11 cellular contexts compared by ENCODE assay signal in the genomic region with DNA sequence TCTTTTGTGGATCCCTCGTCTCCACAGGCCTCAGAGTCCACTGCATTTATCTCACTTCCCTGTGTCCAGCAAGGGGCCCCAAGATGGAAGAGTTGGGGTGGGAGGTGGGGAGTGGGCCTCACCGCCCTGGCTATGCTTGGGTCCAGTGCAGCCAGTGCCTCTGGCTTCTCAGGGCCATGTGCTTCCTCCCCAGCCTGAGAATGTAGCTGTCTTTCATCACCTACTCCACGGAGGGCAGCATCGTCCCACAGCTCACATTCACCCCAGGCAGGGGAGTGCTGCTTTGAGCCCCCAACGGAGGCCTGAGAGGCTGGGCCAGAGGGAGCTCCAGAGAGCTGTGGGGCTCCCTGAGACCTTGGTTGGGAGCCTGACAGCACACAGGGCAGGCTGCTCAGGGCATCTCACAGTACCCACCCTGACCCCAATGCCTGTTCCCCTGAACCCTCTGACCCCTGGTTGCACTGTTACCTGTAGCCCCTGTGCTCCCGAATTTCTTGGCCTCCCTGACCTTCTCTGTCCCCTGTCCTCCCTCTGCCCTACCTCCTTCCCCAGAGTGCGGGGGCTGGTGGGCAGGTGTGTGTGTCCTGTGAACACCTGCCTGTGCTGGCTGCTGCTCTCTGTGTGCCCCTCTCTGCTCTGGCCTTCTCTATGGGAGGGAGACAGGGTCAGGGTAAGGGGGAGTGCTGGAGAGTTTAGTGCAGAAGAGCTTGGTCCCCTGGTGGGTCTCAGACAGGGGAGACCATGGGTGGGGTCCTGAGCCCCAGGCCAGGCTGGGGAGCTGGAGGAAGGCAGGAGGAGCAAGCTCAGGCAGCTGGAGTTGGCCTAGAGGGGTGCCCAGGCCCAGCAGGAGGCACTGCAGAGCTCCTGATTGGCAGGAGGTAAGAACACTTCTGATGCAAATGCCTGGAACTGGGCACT. TPM values are rescaled to one million over a fixed set of nuclear protein-coding genes. Genes with fewer than 3 reads are reported as not detected.
DNase-seq lines count a peak whose midpoint lies in the region; ATAC-seq and TF ChIP-seq lines count a peak whose summit lies in the region.
"Had no signal": no experiment of that assay in that cellular context is flagged by ENCODE, and none has a peak within 500 bp of the region (broad histone marks: within the 10 kb centered on the region; RNA-seq: fewer than 3 reads in every experiment).

No MANE protein-coding gene starts in this region.

- no peaks in the 10 kb centered on the region for H3K27me3 ChIP-seq in SJSA1 (replicated peaks)

- no peaks in the 10 kb centered on the region for H3K9me3 ChIP-seq in SJSA1 (replicated peaks)

- no peaks in the 10 kb centered on the region for H3K36me3 Mint-ChIP-seq in activated CD8-positive, alpha-beta memory T cell treated with anti-CD3 and anti-CD28 coated beads, Interleukin-2, amount 10 ng/mL, durations not matched to agents 7 days and 5 days
- H3K36me3 Mint-ChIP-seq in type B pancreatic cell: no peaks in the 10 kb centered on the region
- H3K36me3 Mint-ChIP-seq: stimulated activated naive B cell treated with anti-CD40 and anti-IgM and Interleukin-4, amounts not matched to agents 10 μg/mL and 1 μg/mL and 100 μg/mL, for 72 hours had no signal

- no peak for ATAC-seq in activated CD8-positive, alpha-beta memory T cell treated with anti-CD3 and anti-CD28 coated beads, Interleukin-2, amount 10 ng/mL, durations not matched to agents 7 days and 5 days
- no peak for ATAC-seq in HG03469 (IDR thresholded peaks at IDR 0.05; ENCODE audit: unreplicated experiment)
- ATAC-seq in GM19351 (IDR thresholded peaks at IDR 0.05; ENCODE audit: unreplicated experiment): no peak

- peaks cover 9% of the 10 kb centered on the region for H3K27me3 Mint-ChIP-seq in activated CD8-positive, alpha-beta memory T cell treated with anti-CD3 and anti-CD28 coated beads, Interleukin-2, amount 10 ng/mL, durations not matched to agents 7 days and 5 days
- H3K27me3 Mint-ChIP-seq in type B pancreatic cell: no peaks in the 10 kb centered on the region

- no peaks in the 10 kb centered on the region for H3K9me3 Mint-ChIP-seq in activated CD8-positive, alpha-beta memory T cell treated with anti-CD3 and anti-CD28 coated beads, Interleukin-2, amount 10 ng/mL, durations not matched to agents 7 days and 5 days (ENCODE audit: low read depth)
- H3K9me3 Mint-ChIP-seq in type B pancreatic cell: peaks cover under 1% of the 10 kb centered on the region
- H3K9me3 Mint-ChIP-seq: activated T-cell treated with anti-CD3 and anti-CD28 coated beads, Interleukin-2, amount 50 U/mL, for 24 hours; stimulated activated naive B cell treated with anti-CD40 and anti-IgM and Interleukin-4, amounts not matched to agents 10 μg/mL and 1 μg/mL and 100 μg/mL, for 72 hours had no signal

- H3K4me3 Mint-ChIP-seq in activated CD8-positive, alpha-beta memory T cell treated with anti-CD3 and anti-CD28 coated beads, Interleukin-2, amount 10 ng/mL, durations not matched to agents 7 days and 5 days: no peak overlapping the region
- peak overlapping the region; percentile 56 for H3K4me3 Mint-ChIP-seq in type B pancreatic cell
- H3K4me3 Mint-ChIP-seq: activated T-cell treated with anti-CD3 and anti-CD28 coated beads, Interleukin-2, amount 50 U/mL, for 24 hours; stimulated activated naive B cell treated with anti-CD40 and anti-IgM and Interleukin-4, amounts not matched to agents 10 μg/mL and 1 μg/mL and 100 μg/mL, for 72 hours had no signal

- CTCF ChIA-PET in activated CD8-positive, alpha-beta memory T cell treated with anti-CD3 and anti-CD28 coated beads, Interleukin-2, amount 10 ng/mL, durations not matched to agents 7 days and 5 days (lab: Charles Lee): no interaction called here

- peak overlapping the region; percentile 78 for H3K27ac ChIP-seq in SJSA1

- H3K27ac Mint-ChIP-seq in activated CD8-positive, alpha-beta memory T cell treated with anti-CD3 and anti-CD28 coated beads, Interleukin-2, amount 10 ng/mL, durations not matched to agents 7 days and 5 days: no peak overlapping the region
- H3K27ac Mint-ChIP-seq in type B pancreatic cell: peak overlapping the region; percentile 81
- H3K27ac Mint-ChIP-seq: activated T-cell treated with anti-CD3 and anti-CD28 coated beads, Interleukin-2, amount 50 U/mL, for 24 hours; stimulated activated naive B cell treated with anti-CD40 and anti-IgM and Interleukin-4, amounts not matched to agents 10 μg/mL and 1 μg/mL and 100 μg/mL, for 72 hours had no signal

- no peaks in the 10 kb centered on the region for H3K4me1 Mint-ChIP-seq in activated CD8-positive, alpha-beta memory T cell treated with anti-CD3 and anti-CD28 coated beads, Interleukin-2, amount 10 ng/mL, durations not matched to agents 7 days and 5 days
- peaks cover 25% of the 10 kb centered on the region for H3K4me1 Mint-ChIP-seq in type B pancreatic cell (ENCODE audit: unreplicated experiment)
- H3K4me1 Mint-ChIP-seq: stimulated activated naive B cell treated with anti-CD40 and anti-IgM and Interleukin-4, amounts not matched to agents 10 μg/mL and 1 μg/mL and 100 μg/mL, for 72 hours had no signal

- H3K4me1 ChIP-seq in SJSA1 (replicated peaks): peaks cover 63% of the 10 kb centered on the region

- no peak overlapping the region for H3K4me3 ChIP-seq in SJSA1

- peak; percentile 34 for DNase-seq in activated CD8-positive, alpha-beta memory T cell treated with anti-CD3 and anti-CD28 coated beads, Interleukin-2, amount 10 ng/mL, durations not matched to agents 7 days and 5 days
- DNase-seq in activated CD8-positive, alpha-beta memory T cell treated with anti-CD3 and anti-CD28 coated beads, Interleukin-2, amount 50 U/mL, for 4 hours: no peak
- DNase-seq in SJSA1 (ENCODE audit: low read depth in 1 of 2, low spot score in 2 of 2) (peak in 1 of 2 experiments; percentile 49), cardiac septum (ENCODE audit: low spot score) (peak; percentile 62), type B pancreatic cell (ENCODE audit: extremely low spot score, unreplicated experiment) (peak; percentile 61), NOMO-1 treated with DMSO at 0.1 percent for 48 hours (lab: John Stamatoyannopoulos, UW; ENCODE audit: unreplicated experiment) (no peak)
- DNase-seq: activated T-cell treated with anti-CD3 and anti-CD28 coated beads, Interleukin-2, amount 50 U/mL, for 24 hours; stimulated activated naive B cell treated with anti-CD40 and anti-IgM and Interleukin-4, amounts not matched to agents 10 μg/mL and 1 μg/mL and 100 μg/mL, for 72 hours had no signal

- H3K36me3 ChIP-seq in SJSA1: no peaks in the 10 kb centered on the region

- intact Hi-C loops in cardiac septum (cut with DNase I): no loop called here

- no peak for TF ChIP-seq CTCF in type B pancreatic cell (conservative IDR thresholded peaks at IDR 0.05)

RNA-seq across cellular contexts. Expression of a gene that starts 19.6 kb away (rescaled TPM):
- total RNA-seq in activated CD8-positive, alpha-beta memory T cell treated with anti-CD3 and anti-CD28 coated beads, Interleukin-2, amount 10 ng/mL, durations not matched to agents 7 days and 5 days: under 1 TPM in 1 of 2 experiments, not detected in 1; 0.12 TPM
- total RNA-seq in SJSA1 (2014; rRNA removed; shearing (Covaris generic)): 0.09 and 1.2 TPM in 2 replicates
- total RNA-seq in cardiac septum (0.16 TPM), type B pancreatic cell (ENCODE audit: low replicate concordance) (4.0 and 4.9 TPM in 2 replicates)
- total RNA-seq: T-helper 1 cell treated with Interleukin-12 subunit alpha and Interleukin-12 subunit beta and Interleukin-4 antibody, amounts not matched to agents 30 ng/mL and 1 ng/mL, for 36 hours had no signal

RNA-seq across cellular contexts. Expression of a gene that starts 55.5 kb away (rescaled TPM):
- not detected for total RNA-seq in activated CD8-positive, alpha-beta memory T cell treated with anti-CD3 and anti-CD28 coated beads, Interleukin-2, amount 10 ng/mL, durations not matched to agents 7 days and 5 days
- total RNA-seq in SJSA1 (2014; rRNA removed; shearing (Covaris generic)): not detected in 2 replicates
- total RNA-seq in cardiac septum: not detected
- not detected in 2 replicates for total RNA-seq in type B pancreatic cell (ENCODE audit: low replicate concordance)
- total RNA-seq: T-helper 1 cell treated with Interleukin-12 subunit alpha and Interleukin-12 subunit beta and Interleukin-4 antibody, amounts not matched to agents 30 ng/mL and 1 ng/mL, for 36 hours had no signal

Comparison
In these comparisons a context has a peak if more than half of its experiments do, and no peak if none do; other contexts are left out.
1. DNase-seq: peak in activated CD8-positive, alpha-beta memory T cell treated with anti-CD3 and anti-CD28 coated beads, Interleukin-2, amount 10 ng/mL, durations not matched to agents 7 days and 5 days (single experiment), cardiac septum (single experiment) and type B pancreatic cell (single experiment); none in activated CD8-positive, alpha-beta memory T cell treated with anti-CD3 and anti-CD28 coated beads, Interleukin-2, amount 50 U/mL, for 4 hours (single experiment) and NOMO-1 treated with DMSO at 0.1 percent for 48 hours (single experiment).